ENCODE assay signal across 1 cellular context in genomic region chr2:100921685-100922161, GRCh38.
TF ChIP-seq lines count a peak whose summit lies in the region.

No MANE protein-coding gene starts in this region.

TF ChIP-seq in HepG2, 621 proteins besides CTCF, POLR2A, EP300 and RAD21 (continued from another document):
- TF ChIP-seq, protein P1, sequence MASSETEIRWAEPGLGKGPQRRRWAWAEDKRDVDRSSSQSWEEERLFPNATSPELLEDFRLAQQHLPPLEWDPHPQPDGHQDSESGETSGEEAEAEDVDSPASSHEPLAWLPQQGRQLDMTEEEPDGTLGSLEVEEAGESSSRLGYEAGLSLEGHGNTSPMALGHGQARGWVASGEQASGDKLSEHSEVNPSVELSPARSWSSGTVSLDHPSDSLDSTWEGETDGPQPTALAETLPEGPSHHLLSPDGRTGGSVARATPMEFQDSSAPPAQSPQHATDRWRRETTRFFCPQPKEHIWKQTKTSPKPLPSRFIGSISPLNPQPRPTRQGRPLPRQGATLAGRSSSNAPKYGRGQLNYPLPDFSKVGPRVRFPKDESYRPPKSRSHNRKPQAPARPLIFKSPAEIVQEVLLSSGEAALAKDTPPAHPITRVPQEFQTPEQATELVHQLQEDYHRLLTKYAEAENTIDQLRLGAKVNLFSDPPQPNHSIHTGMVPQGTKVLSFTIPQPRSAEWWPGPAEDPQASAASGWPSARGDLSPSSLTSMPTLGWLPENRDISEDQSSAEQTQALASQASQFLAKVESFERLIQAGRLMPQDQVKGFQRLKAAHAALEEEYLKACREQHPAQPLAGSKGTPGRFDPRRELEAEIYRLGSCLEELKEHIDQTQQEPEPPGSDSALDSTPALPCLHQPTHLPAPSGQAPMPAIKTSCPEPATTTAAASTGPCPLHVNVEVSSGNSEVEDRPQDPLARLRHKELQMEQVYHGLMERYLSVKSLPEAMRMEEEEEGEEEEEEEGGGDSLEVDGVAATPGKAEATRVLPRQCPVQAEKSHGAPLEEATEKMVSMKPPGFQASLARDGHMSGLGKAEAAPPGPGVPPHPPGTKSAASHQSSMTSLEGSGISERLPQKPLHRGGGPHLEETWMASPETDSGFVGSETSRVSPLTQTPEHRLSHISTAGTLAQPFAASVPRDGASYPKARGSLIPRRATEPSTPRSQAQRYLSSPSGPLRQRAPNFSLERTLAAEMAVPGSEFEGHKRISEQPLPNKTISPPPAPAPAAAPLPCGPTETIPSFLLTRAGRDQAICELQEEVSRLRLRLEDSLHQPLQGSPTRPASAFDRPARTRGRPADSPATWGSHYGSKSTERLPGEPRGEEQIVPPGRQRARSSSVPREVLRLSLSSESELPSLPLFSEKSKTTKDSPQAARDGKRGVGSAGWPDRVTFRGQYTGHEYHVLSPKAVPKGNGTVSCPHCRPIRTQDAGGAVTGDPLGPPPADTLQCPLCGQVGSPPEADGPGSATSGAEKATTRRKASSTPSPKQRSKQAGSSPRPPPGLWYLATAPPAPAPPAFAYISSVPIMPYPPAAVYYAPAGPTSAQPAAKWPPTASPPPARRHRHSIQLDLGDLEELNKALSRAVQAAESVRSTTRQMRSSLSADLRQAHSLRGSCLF (CRISPR knock-in tag; IDR thresholded peaks at IDR 0.05; ENCODE audit: borderline replicate concordance), result no peak
- TF ChIP-seq HNF1B (CRISPR knock-in tag; IDR thresholded peaks at IDR 0.05), result no peak
- no peak for TF ChIP-seq NCOR1 (IDR thresholded peaks at IDR 0.05; ENCODE audit: borderline replicate concordance, low read length)
- no peak for TF ChIP-seq ZNF263 (CRISPR knock-in tag; IDR thresholded peaks at IDR 0.05)
